In genomic region chr16:57383276-57384247, GRCh38 we compare ENCODE assay signal across 11 cellular contexts. TPM values are rescaled to one million over a fixed set of nuclear protein-coding genes. Genes with fewer than 3 reads are reported as not detected.
DNase-seq lines count a peak whose midpoint lies in the region; ATAC-seq, FAIRE-seq and TF ChIP-seq lines count a peak whose summit lies in the region.
"Had no signal": no experiment of that assay in that cellular context is flagged by ENCODE, and none has a peak within 500 bp of the region (broad histone marks: within the 10 kb centered on the region; RNA-seq: fewer than 3 reads in every experiment).

No MANE protein-coding gene starts in this region.

- ATAC-seq in omental fat pad (ENCODE audit: low FRiP score), result peak; percentile 70

- TF ChIP-seq POLR2A in H54 (IDR thresholded peaks at IDR 0.05; ENCODE audit: low read depth, low read length), result no peak

- H3K4me3 ChIP-seq in fibroblast of pulmonary artery (replicated peaks; ENCODE audit: low read depth, low read length), result no peak overlapping the region
- no peak overlapping the region for H3K4me3 ChIP-seq in small intestine (ENCODE audit: low read depth in 1 of 2, low read length in 2 of 2)

- CTCF ChIA-PET in RWPE1 (lab: Yijun Ruan, JAX), result interaction anchor here (1.1 kb wide), 2 partner anchors 9 to 33 kb away, joined by 3 to 4 read pairs; no protein-coding TSS in a partner anchor

- WGBS in small intestine, 3 donors, result 62 to 84% (median 66%) methylated on average over 6 to 8 of the region's 8 CpGs

- no peaks in the 10 kb centered on the region for H3K27me3 ChIP-seq in small intestine (ENCODE audit: control insufficient read depth in 2 of 2, insufficient read depth in 2 of 2, low read length in 2 of 2)

- no peak for FAIRE-seq in H54 (lab: Jason Lieb, UNC)
- no peak for FAIRE-seq in small intestine (lab: Jason Lieb, UNC)

- H3K36me3 ChIP-seq in small intestine (ENCODE audit: control insufficient read depth in 2 of 2, insufficient read depth in 2 of 2, low read length in 2 of 2), result no peaks in the 10 kb centered on the region

- peaks cover 2 to 5% of the 10 kb centered on the region in 2 donors for H3K4me1 ChIP-seq in small intestine (ENCODE audit: control insufficient read depth in 2 of 2, insufficient read depth in 1 of 2, low read depth in 1 of 2, low read length in 1 of 2)

- POLR2A ChIA-PET in RWPE1 (lab: Yijun Ruan, JAX; ENCODE audit: low non-redundant PET), result no interaction called here

- H3K27ac ChIP-seq in RWPE1, result no peak overlapping the region; the same call in 1 of the 2 replicates
- no peak overlapping the region for H3K27ac ChIP-seq in small intestine (ENCODE audit: low read depth in 1 of 2, low read length in 1 of 2)

- no peaks in the 10 kb centered on the region for H3K9me3 ChIP-seq in small intestine (ENCODE audit: control insufficient read depth, low read depth)

- no peak for TF ChIP-seq CTCF in RWPE1 (conservative IDR thresholded peaks at IDR 0.05; ENCODE audit: low read depth)
- TF ChIP-seq CTCF in fibroblast of pulmonary artery (IDR thresholded peaks at IDR 0.05; ENCODE audit: low read length, missing control alignments), result no peak
- no peak for TF ChIP-seq CTCF in omental fat pad (IDR thresholded peaks at IDR 0.05)

- DNase-seq in EL, result peak; percentile 58
- peak; percentile 47 for DNase-seq in RWPE1 (ENCODE audit: low spot score)
- DNase-seq in fibroblast of pulmonary artery (ENCODE audit: low read depth), result peak; percentile 39
- no peak for DNase-seq in omental fat pad (ENCODE audit: low spot score)
- DNase-seq in H54 (ENCODE audit: insufficient read length, low spot score), result no peak
- no peak for DNase-seq in small intestine
- DNase-seq in NCI-H1694 treated with DMSO at 0.1 percent for 48 hours (lab: John Stamatoyannopoulos, UW), result no peak
- no peak for DNase-seq in NCI-H526 (lab: John Stamatoyannopoulos, UW)
- DNase-seq: effector CD4-positive, alpha-beta T cell; NCI-H1092; stimulated activated CD4-positive, alpha-beta T cell treated with anti-CD3 and anti-CD28 coated beads, Interleukin-15, amount 100 ng/mL, for 24 hours had no signal

RNA-seq across cellular contexts. Expression of gene CX3CL1, which starts 11.3 kb away (rescaled TPM):
- total RNA-seq in omental fat pad, result 10 to 100 TPM in 2 of 4 donors, 1 to 10 TPM in 2; 7.1 to 59.7 (median 11.9) TPM
- 10 to 100 TPM in 1 of 3 donors, under 1 TPM in 2; 0.67 to 18.6 (median 0.81) TPM for polyA plus RNA-seq in small intestine

RNA-seq across cellular contexts. Expression of gene CCL17, which starts 21.0 kb away (rescaled TPM):
- total RNA-seq in omental fat pad, result not detected
- polyA plus RNA-seq in small intestine, result under 1 TPM in 1 of 3 donors, not detected in 2; 0.45 TPM

RNA-seq across cellular contexts. Expression of gene CCL22, which starts 25.0 kb away (rescaled TPM):
- 1 to 10 TPM in 1 of 4 donors, not detected in 3; 6.7 TPM for total RNA-seq in omental fat pad
- polyA plus RNA-seq in small intestine, result under 1 TPM in 1 of 3 donors, not detected in 2; 0.16 TPM

Comparison
In these comparisons a context has a peak if more than half of its experiments do, and no peak if none do; other contexts are left out.
1. DNase-seq: peak in EL (single experiment), RWPE1 (single experiment) and fibroblast of pulmonary artery (single experiment); none in omental fat pad (single experiment), H54 (single experiment), small intestine (single experiment), NCI-H1694 treated with DMSO at 0.1 percent for 48 hours (single experiment) and NCI-H526 (0 of 2).